ENCODE assay signal across 1 cellular context in genomic region chr7:85030893-85031292, GRCh38.
A peak's percentile ranks its signal among the peaks of the same experiment; 100 is the strongest.
TF ChIP-seq lines count a peak whose summit lies in the region.

No MANE protein-coding gene starts in this region.

TF ChIP-seq in HEK293, 187 proteins besides CTCF, POLR2A, EP300 and RAD21 (continued from another document):
- TF ChIP-seq, protein P1, sequence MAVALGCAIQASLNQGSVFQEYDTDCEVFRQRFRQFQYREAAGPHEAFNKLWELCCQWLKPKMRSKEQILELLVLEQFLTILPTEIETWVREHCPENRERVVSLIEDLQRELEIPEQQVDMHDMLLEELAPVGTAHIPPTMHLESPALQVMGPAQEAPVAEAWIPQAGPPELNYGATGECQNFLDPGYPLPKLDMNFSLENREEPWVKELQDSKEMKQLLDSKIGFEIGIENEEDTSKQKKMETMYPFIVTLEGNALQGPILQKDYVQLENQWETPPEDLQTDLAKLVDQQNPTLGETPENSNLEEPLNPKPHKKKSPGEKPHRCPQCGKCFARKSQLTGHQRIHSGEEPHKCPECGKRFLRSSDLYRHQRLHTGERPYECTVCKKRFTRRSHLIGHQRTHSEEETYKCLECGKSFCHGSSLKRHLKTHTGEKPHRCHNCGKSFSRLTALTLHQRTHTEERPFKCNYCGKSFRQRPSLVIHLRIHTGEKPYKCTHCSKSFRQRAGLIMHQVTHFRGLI (tag by site-specific recombination; IDR thresholded peaks at IDR 0.05), result no peak
- no peak for TF ChIP-seq ZNF768 (tag by site-specific recombination; IDR thresholded peaks at IDR 0.05)
- no peak for TF ChIP-seq ZSCAN23 (tag by site-specific recombination; IDR thresholded peaks at IDR 0.05)
- no peak for TF ChIP-seq ZBTB17 (tag by site-specific recombination; IDR thresholded peaks at IDR 0.05)
- TF ChIP-seq, protein P2, sequence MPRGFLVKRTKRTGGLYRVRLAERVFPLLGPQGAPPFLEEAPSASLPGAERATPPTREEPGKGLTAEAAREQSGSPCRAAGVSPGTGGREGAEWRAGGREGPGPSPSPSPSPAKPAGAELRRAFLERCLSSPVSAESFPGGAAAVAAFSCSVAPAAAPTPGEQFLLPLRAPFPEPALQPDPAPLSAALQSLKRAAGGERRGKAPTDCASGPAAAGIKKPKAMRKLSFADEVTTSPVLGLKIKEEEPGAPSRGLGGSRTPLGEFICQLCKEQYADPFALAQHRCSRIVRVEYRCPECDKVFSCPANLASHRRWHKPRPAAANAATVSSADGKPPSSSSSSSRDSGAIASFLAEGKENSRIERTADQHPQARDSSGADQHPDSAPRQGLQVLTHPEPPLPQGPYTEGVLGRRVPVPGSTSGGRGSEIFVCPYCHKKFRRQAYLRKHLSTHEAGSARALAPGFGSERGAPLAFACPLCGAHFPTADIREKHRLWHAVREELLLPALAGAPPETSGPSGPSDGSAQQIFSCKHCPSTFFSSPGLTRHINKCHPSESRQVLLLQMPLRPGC (tag by site-specific recombination; IDR thresholded peaks at IDR 0.05), result peak; percentile 55; the same call in 1 of the 2 replicates
- no peak for TF ChIP-seq IKZF3 (tag by site-specific recombination; IDR thresholded peaks at IDR 0.05)
- TF ChIP-seq, protein P3, sequence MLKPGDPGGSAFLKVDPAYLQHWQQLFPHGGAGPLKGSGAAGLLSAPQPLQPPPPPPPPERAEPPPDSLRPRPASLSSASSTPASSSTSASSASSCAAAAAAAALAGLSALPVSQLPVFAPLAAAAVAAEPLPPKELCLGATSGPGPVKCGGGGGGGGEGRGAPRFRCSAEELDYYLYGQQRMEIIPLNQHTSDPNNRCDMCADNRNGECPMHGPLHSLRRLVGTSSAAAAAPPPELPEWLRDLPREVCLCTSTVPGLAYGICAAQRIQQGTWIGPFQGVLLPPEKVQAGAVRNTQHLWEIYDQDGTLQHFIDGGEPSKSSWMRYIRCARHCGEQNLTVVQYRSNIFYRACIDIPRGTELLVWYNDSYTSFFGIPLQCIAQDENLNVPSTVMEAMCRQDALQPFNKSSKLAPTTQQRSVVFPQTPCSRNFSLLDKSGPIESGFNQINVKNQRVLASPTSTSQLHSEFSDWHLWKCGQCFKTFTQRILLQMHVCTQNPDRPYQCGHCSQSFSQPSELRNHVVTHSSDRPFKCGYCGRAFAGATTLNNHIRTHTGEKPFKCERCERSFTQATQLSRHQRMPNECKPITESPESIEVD (tag by site-specific recombination; IDR thresholded peaks at IDR 0.05), result peak; percentile 79
- TF ChIP-seq ZNF670 (tag by site-specific recombination; IDR thresholded peaks at IDR 0.05; ENCODE audit: low read depth), result no peak
- TF ChIP-seq ZNF112 (tag by site-specific recombination; IDR thresholded peaks at IDR 0.05), result no peak
- TF ChIP-seq SP7 (tag by site-specific recombination; IDR thresholded peaks at IDR 0.05), result no peak
